ENCODE assay signal across 14 cellular contexts in genomic region chr1:106717561-106717960, GRCh38.
DNase-seq lines count a peak whose midpoint lies in the region; ATAC-seq and TF ChIP-seq lines count a peak whose summit lies in the region.
"Had no signal": no experiment of that assay in that cellular context is flagged by ENCODE, and none has a peak within 500 bp of the region (broad histone marks: within the 10 kb centered on the region; RNA-seq: fewer than 3 reads in every experiment).

No MANE protein-coding gene starts in this region.

- CTCF ChIA-PET in activated naive CD4-positive, alpha-beta T cell treated with anti-CD3 and anti-CD28 coated beads, Interleukin-2, amount 10 ng/mL, durations not matched to agents 7 days and 5 days (lab: Charles Lee) = no interaction called here

- TF ChIP-seq CTCF in DND-41 (IDR thresholded peaks at IDR 0.05; ENCODE audit: borderline replicate concordance, extremely low read depth, low read length, poor library complexity, severe bottlenecking) (no peak), foreskin fibroblast (IDR thresholded peaks at IDR 0.05; ENCODE audit: low read depth, low read length) (no peak)

- no peak overlapping the region for H3K4me3 Mint-ChIP-seq in activated naive CD4-positive, alpha-beta T cell treated with anti-CD3 and anti-CD28 coated beads, Interleukin-2, amount 10 ng/mL, durations not matched to agents 7 days and 5 days

- H3K4me3 ChIP-seq in DND-41 (ENCODE audit: low read depth in 1 of 2, low read length in 2 of 2) (no peak overlapping the region), foreskin fibroblast (ENCODE audit: low read depth in 1 of 2, low read length in 2 of 2) (peak overlapping the region; percentile 18 to 25)

- H3K4me1 Mint-ChIP-seq in activated naive CD4-positive, alpha-beta T cell treated with anti-CD3 and anti-CD28 coated beads, Interleukin-2, amount 10 ng/mL, durations not matched to agents 7 days and 5 days = no peaks in the 10 kb centered on the region

- no peaks in the 10 kb centered on the region for H3K27me3 Mint-ChIP-seq in activated naive CD4-positive, alpha-beta T cell treated with anti-CD3 and anti-CD28 coated beads, Interleukin-2, amount 10 ng/mL, durations not matched to agents 7 days and 5 days

- H4K20me1 ChIP-seq in DND-41 (ENCODE audit: insufficient read depth, low read length) = no peaks in the 10 kb centered on the region

- H3K4me2 ChIP-seq in DND-41 (ENCODE audit: insufficient read depth, low read length) = no peak overlapping the region

- H3K27me3 ChIP-seq in DND-41 (ENCODE audit: insufficient read depth, low read length, poor library complexity) = no peaks in the 10 kb centered on the region

- no peaks in the 10 kb centered on the region for H3K79me2 ChIP-seq in DND-41 (ENCODE audit: insufficient read depth, low read length)

- no peaks in the 10 kb centered on the region for H3K36me3 Mint-ChIP-seq in activated naive CD4-positive, alpha-beta T cell treated with anti-CD3 and anti-CD28 coated beads, Interleukin-2, amount 10 ng/mL, durations not matched to agents 7 days and 5 days

- H3K9me3 Mint-ChIP-seq in activated naive CD4-positive, alpha-beta T cell treated with anti-CD3 and anti-CD28 coated beads, Interleukin-2, amount 10 ng/mL, durations not matched to agents 7 days and 5 days = no peaks in the 10 kb centered on the region

- no peaks in the 10 kb centered on the region for H3K36me3 ChIP-seq in DND-41 (ENCODE audit: insufficient read depth, low read length)

- H2AFZ ChIP-seq in DND-41 (ENCODE audit: low read depth, low read length) = no peak overlapping the region

- ATAC-seq in DND-41 (ENCODE audit: insufficient read depth, low read depth) = peak; percentile 88
- ATAC-seq in HG02840 (IDR thresholded peaks at IDR 0.05; ENCODE audit: low FRiP score, unreplicated experiment) = no peak
- ATAC-seq: HepG2 had no signal

- H3K9me3 ChIP-seq in DND-41 (ENCODE audit: insufficient read depth, low read length, severe bottlenecking) = no peaks in the 10 kb centered on the region
- H3K9me3 ChIP-seq: Caco-2 had no signal

- H3K27ac Mint-ChIP-seq in activated naive CD4-positive, alpha-beta T cell treated with anti-CD3 and anti-CD28 coated beads, Interleukin-2, amount 10 ng/mL, durations not matched to agents 7 days and 5 days = no peak overlapping the region

- H3K27ac ChIP-seq in DND-41 (ENCODE audit: low read length) = no peak overlapping the region

- H3K9ac ChIP-seq in DND-41 (ENCODE audit: low read depth, low read length) = no peak overlapping the region

- no peaks in the 10 kb centered on the region for H3K4me1 ChIP-seq in DND-41 (ENCODE audit: insufficient read depth, low read length)
- H3K4me1 ChIP-seq: Caco-2 had no signal

- DNase-seq in DND-41 (no peak), MV-4-11 (lab: John Stamatoyannopoulos, UW) (peak; percentile 51), foreskin fibroblast (peak; percentile 27 to 61), NCI-H345 (lab: John Stamatoyannopoulos, UW) (no peak), hepatic stellate cell (ENCODE audit: low spot score) (no peak)
- no peak for DNase-seq in activated naive CD4-positive, alpha-beta T cell treated with anti-CD3 and anti-CD28 coated beads, Interleukin-2, amount 10 ng/mL, durations not matched to agents 7 days and 5 days
- DNase-seq: Caco-2, GDM1, NCI-H2029, NCI-H2171 treated with DMSO at 0.1 percent for 48 hours, NCI-H510A, SHP77 treated with DMSO at 0.1 percent for 48 hours had no signal

Comparison
In these comparisons a context has a peak if more than half of its experiments do, and no peak if none do; other contexts are left out.
1. DNase-seq: peak in MV-4-11 (single experiment) and foreskin fibroblast (2 of 2); none in DND-41 (single experiment), NCI-H345 (single experiment), hepatic stellate cell (single experiment) and activated naive CD4-positive, alpha-beta T cell treated with anti-CD3 and anti-CD28 coated beads, Interleukin-2, amount 10 ng/mL, durations not matched to agents 7 days and 5 days (single experiment).
2. H3K4me3 ChIP-seq: peak in foreskin fibroblast (2 of 2); none in DND-41 (0 of 2).